Comparison of ENCODE assay signal across 15 cellular contexts in genomic region chr10:116241025-116241424, GRCh38. TPM values are rescaled to one million over a fixed set of nuclear protein-coding genes. Genes with fewer than 3 reads are reported as not detected.
DNase-seq lines count a peak whose midpoint lies in the region; ATAC-seq and TF ChIP-seq lines count a peak whose summit lies in the region.
"Had no signal": no experiment of that assay in that cellular context is flagged by ENCODE, and none has a peak within 500 bp of the region (broad histone marks: within the 10 kb centered on the region; RNA-seq: fewer than 3 reads in every experiment).

No MANE protein-coding gene starts in this region.

- H3K4me1 ChIP-seq in left ventricle myocardium inferior (no peaks in the 10 kb centered on the region), right atrium auricular region (no peaks in the 10 kb centered on the region), gastroesophageal sphincter (no peaks in the 10 kb centered on the region)
- H3K4me1 ChIP-seq: HAP-1 had no signal

- H3K4me3 ChIP-seq in left ventricle myocardium inferior (peak overlapping the region; percentile 5), right atrium auricular region (no peak overlapping the region), gastroesophageal sphincter (no peak overlapping the region)
- H3K4me3 ChIP-seq: BLaER1, HAP-1 had no signal

- H3K36me3 ChIP-seq in left ventricle myocardium inferior (no peaks in the 10 kb centered on the region), right atrium auricular region (no peaks in the 10 kb centered on the region), gastroesophageal sphincter (no peaks in the 10 kb centered on the region)
- H3K36me3 ChIP-seq: BLaER1, HAP-1 had no signal

- H3K9me3 ChIP-seq in left ventricle myocardium inferior (replicated peaks) (no peaks in the 10 kb centered on the region), right atrium auricular region (no peaks in the 10 kb centered on the region), gastroesophageal sphincter (no peaks in the 10 kb centered on the region)
- H3K9me3 ChIP-seq: BLaER1, HAP-1 had no signal

- H3K27ac ChIP-seq in left ventricle myocardium inferior (replicated peaks) = peak overlapping the region; percentile 34
- H3K27ac ChIP-seq in right atrium auricular region = no peak overlapping the region
- no peak overlapping the region for H3K27ac ChIP-seq in gastroesophageal sphincter
- H3K27ac ChIP-seq: BLaER1 had no signal

- TF ChIP-seq POLR2A in gastroesophageal sphincter (IDR thresholded peaks at IDR 0.05) = no peak

- TF ChIP-seq CTCF in left ventricle myocardium inferior (IDR thresholded peaks at IDR 0.05; ENCODE audit: borderline replicate concordance) (no peak), right atrium auricular region (IDR thresholded peaks at IDR 0.05) (no peak), gastroesophageal sphincter (IDR thresholded peaks at IDR 0.05) (no peak)

- no peak for TF ChIP-seq EP300 in gastroesophageal sphincter (IDR thresholded peaks at IDR 0.05)

- ATAC-seq in gastroesophageal sphincter (peak; percentile 70), SK-N-SH treated with all-trans-retinoic acid at 6 μM for 48 hours (no peak)

- WGBS in gastroesophageal sphincter (ENCODE audit: low coverage in 1 of 2), 2 donors = 33 to 50% methylated on average over 7 of the region's 7 CpGs

- intact Hi-C loops in left ventricle myocardium inferior (cut with micrococcal nuclease) = no loop called here

- no peaks in the 10 kb centered on the region for H3K27me3 ChIP-seq in left ventricle myocardium inferior (ENCODE audit: low read depth)
- H3K27me3 ChIP-seq in right atrium auricular region = no peaks in the 10 kb centered on the region
- H3K27me3 ChIP-seq in gastroesophageal sphincter = peaks cover 4% of the 10 kb centered on the region
- H3K27me3 ChIP-seq: BLaER1 had no signal

- DNase-seq in left ventricle myocardium inferior (no peak), right atrium auricular region (ENCODE audit: low spot score) (no peak), superior temporal gyrus (ENCODE audit: extremely low spot score) (peak; percentile 15), germinal center (ENCODE audit: low spot score) (no peak), Ammon's horn (ENCODE audit: low spot score) (no peak)
- DNase-seq: ACHN; AML-193; Calu3; CD4-positive, alpha-beta memory T cell; DMS79 treated with DMSO at 0.1 percent for 48 hours; GF-D8 had no signal

TF ChIP-seq in SK-N-SH treated with all-trans-retinoic acid at 6 μM for 48 hours, 23 proteins besides CTCF, POLR2A, EP300 and RAD21:
- TF ChIP-seq ZNF70 (CRISPR knock-in tag; IDR thresholded peaks at IDR 0.05) (no peak), ARNTL (CRISPR knock-in tag; IDR thresholded peaks at IDR 0.05; ENCODE audit: borderline replicate concordance, low read depth) (no peak), POU6F1 (CRISPR knock-in tag; IDR thresholded peaks at IDR 0.05; ENCODE audit: borderline replicate concordance, low read depth) (no peak)

RNA-seq across cellular contexts. Expression of gene GFRA1, which starts 32.0 kb away (rescaled TPM):
- total RNA-seq in left ventricle myocardium inferior (5.1 TPM), right atrium auricular region (10 to 100 TPM in 1 of 2 donors, 1 to 10 TPM in 1; 9.1 to 18.7 TPM), gastroesophageal sphincter (10 to 100 TPM; 21.0 to 62.5 (median 59.3) TPM)
- total RNA-seq: Calu3; CD4-positive, alpha-beta memory T cell had no signal
